In genomic region chrX:54494970-54495813, GRCh38 we compare ENCODE assay signal across 8 cellular contexts.
DNase-seq lines count a peak whose midpoint lies in the region; ATAC-seq and TF ChIP-seq lines count a peak whose summit lies in the region.

No MANE protein-coding gene starts in this region.

- peak; percentile 14 for ATAC-seq in effector memory CD8-positive, alpha-beta T cell (replicated peaks)
- ATAC-seq in HG03457 (IDR thresholded peaks at IDR 0.05; ENCODE audit: unreplicated experiment) = no peak

- H3K4me1 Mint-ChIP-seq in effector memory CD8-positive, alpha-beta T cell (ENCODE audit: low read depth in 2 of 2) = peaks cover 0 to 5% of the 10 kb centered on the region in 2 donors

- peaks cover 19% of the 10 kb centered on the region for H3K36me3 ChIP-seq in NT2/D1 (ENCODE audit: insufficient read depth, insufficient read length, low read length)
- H3K36me3 ChIP-seq in mucosa of stomach (ENCODE audit: control insufficient read depth, insufficient read depth, low read length) = no peaks in the 10 kb centered on the region

- no peak overlapping the region for H3K27ac Mint-ChIP-seq in effector memory CD8-positive, alpha-beta T cell

- TF ChIP-seq CTCF in GM20000 (IDR thresholded peaks at IDR 0.05; ENCODE audit: extremely low read depth, missing control alignments) = no peak

- H3K36me3 Mint-ChIP-seq in effector memory CD8-positive, alpha-beta T cell (ENCODE audit: insufficient read depth) = no peaks in the 10 kb centered on the region

- no peaks in the 10 kb centered on the region for H3K9me3 Mint-ChIP-seq in effector memory CD8-positive, alpha-beta T cell

- H3K9me3 ChIP-seq in NT2/D1 (ENCODE audit: insufficient read depth, low read length) (no peaks in the 10 kb centered on the region), mucosa of stomach (ENCODE audit: control insufficient read depth, low read length) (no peaks in the 10 kb centered on the region)

- H3K9ac ChIP-seq in NT2/D1 (ENCODE audit: insufficient read length, low read depth) (peak overlapping the region; percentile 91), mucosa of stomach (ENCODE audit: low read length) (peak overlapping the region; percentile 50)

- H3K27me3 Mint-ChIP-seq in effector memory CD8-positive, alpha-beta T cell = peaks cover 48 to 64% of the 10 kb centered on the region in 2 donors

- H3K4me1 ChIP-seq in NT2/D1 (ENCODE audit: insufficient read depth, insufficient read length) = no peaks in the 10 kb centered on the region
- H3K4me1 ChIP-seq in mucosa of stomach (ENCODE audit: control insufficient read depth, insufficient read depth, low read length) = no peaks in the 10 kb centered on the region

- H3K4me3 ChIP-seq in NT2/D1 (ENCODE audit: insufficient read length, low read depth) = peak overlapping the region; percentile 83
- no peak overlapping the region for H3K4me3 ChIP-seq in mucosa of stomach (ENCODE audit: low read length)

- no peaks in the 10 kb centered on the region for H3K27me3 ChIP-seq in NT2/D1 (ENCODE audit: insufficient read depth, insufficient read length)
- peaks cover 16% of the 10 kb centered on the region for H3K27me3 ChIP-seq in mucosa of stomach (ENCODE audit: control insufficient read depth, insufficient read depth, low read length)

- DNase-seq in EL = peak; percentile 12
- no peak for DNase-seq in NT2/D1 (ENCODE audit: low read depth, low spot score)
- no peak for DNase-seq in effector memory CD8-positive, alpha-beta T cell
- no peak for DNase-seq in GM20000 (ENCODE audit: low spot score)
- DNase-seq in OCI-M2 (lab: John Stamatoyannopoulos, UW; ENCODE audit: unreplicated experiment) = no peak
- no peak for DNase-seq in AG08395 (ENCODE audit: low spot score)

- peak overlapping the region; percentile 70 to 76 for H3K4me3 Mint-ChIP-seq in effector memory CD8-positive, alpha-beta T cell
